ENCODE assay signal across 8 cellular contexts in the genomic region with DNA sequence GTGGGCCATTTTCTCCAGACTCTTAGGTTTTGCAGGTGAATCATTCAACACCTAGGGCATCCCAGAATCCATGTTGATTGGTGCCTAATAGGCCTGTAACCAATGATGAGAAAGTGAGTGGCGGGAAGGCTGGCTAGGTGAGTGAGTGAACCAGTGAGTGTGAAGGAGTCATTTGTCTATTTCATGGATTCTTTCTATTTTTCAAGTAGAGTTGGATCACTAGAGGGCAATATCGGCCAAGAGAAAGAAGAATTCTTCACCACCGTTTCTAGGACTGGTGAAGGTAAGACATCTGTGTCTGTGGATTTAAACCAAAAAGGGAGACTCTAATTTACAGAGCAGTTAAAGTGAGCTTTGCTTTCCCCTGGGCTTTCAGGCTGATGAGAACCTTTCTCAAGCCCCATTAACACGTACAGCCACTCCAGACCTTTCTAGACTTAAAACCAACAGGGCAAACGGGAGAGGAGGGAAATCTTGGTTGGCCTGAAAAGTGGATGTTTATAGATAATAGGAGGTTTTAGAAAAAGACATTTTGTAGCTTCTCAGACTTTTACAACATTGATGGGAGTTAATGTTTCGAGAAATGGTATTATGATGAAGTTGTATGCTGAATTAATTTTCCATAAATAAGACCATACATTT.
DNase-seq lines count a peak whose midpoint lies in the region; ATAC-seq, FAIRE-seq and TF ChIP-seq lines count a peak whose summit lies in the region.

No MANE protein-coding gene starts in this region.

- peak; percentile 72 for FAIRE-seq in A204.1 (lab: Jason Lieb, UNC)

- no peak overlapping the region for H3K27ac Mint-ChIP-seq in glutamatergic neuron (ENCODE audit: unreplicated experiment)
- H3K27ac Mint-ChIP-seq in stimulated activated memory B cell treated with anti-CD40 and anti-IgM and Interleukin-4, amounts not matched to agents 10 μg/mL and 1 μg/mL and 100 μg/mL, for 72 hours = no peak overlapping the region

- H3K4me1 Mint-ChIP-seq in glutamatergic neuron (ENCODE audit: low read depth, unreplicated experiment) = peaks cover 12% of the 10 kb centered on the region
- peaks cover 8% of the 10 kb centered on the region for H3K4me1 Mint-ChIP-seq in stimulated activated memory B cell treated with anti-CD40 and anti-IgM and Interleukin-4, amounts not matched to agents 10 μg/mL and 1 μg/mL and 100 μg/mL, for 72 hours

- H3K4me3 Mint-ChIP-seq in glutamatergic neuron (ENCODE audit: unreplicated experiment) = no peak overlapping the region
- no peak overlapping the region for H3K4me3 Mint-ChIP-seq in stimulated activated memory B cell treated with anti-CD40 and anti-IgM and Interleukin-4, amounts not matched to agents 10 μg/mL and 1 μg/mL and 100 μg/mL, for 72 hours

- ATAC-seq in stimulated activated memory B cell treated with anti-CD40 and anti-IgM and Interleukin-4, amounts not matched to agents 10 μg/mL and 1 μg/mL and 100 μg/mL, for 72 hours = peak; percentile 28
- no peak for ATAC-seq in GM18511 (IDR thresholded peaks at IDR 0.05; ENCODE audit: unreplicated experiment)

- H3K27me3 Mint-ChIP-seq in glutamatergic neuron (ENCODE audit: unreplicated experiment) = peaks cover 4% of the 10 kb centered on the region
- H3K27me3 Mint-ChIP-seq in stimulated activated memory B cell treated with anti-CD40 and anti-IgM and Interleukin-4, amounts not matched to agents 10 μg/mL and 1 μg/mL and 100 μg/mL, for 72 hours = no peaks in the 10 kb centered on the region

- peaks cover 5% of the 10 kb centered on the region for H3K9me3 Mint-ChIP-seq in glutamatergic neuron (ENCODE audit: unreplicated experiment)
- no peaks in the 10 kb centered on the region for H3K9me3 Mint-ChIP-seq in stimulated activated memory B cell treated with anti-CD40 and anti-IgM and Interleukin-4, amounts not matched to agents 10 μg/mL and 1 μg/mL and 100 μg/mL, for 72 hours

- H3K36me3 Mint-ChIP-seq in glutamatergic neuron (ENCODE audit: unreplicated experiment) = no peaks in the 10 kb centered on the region
- peaks cover 6% of the 10 kb centered on the region for H3K36me3 Mint-ChIP-seq in stimulated activated memory B cell treated with anti-CD40 and anti-IgM and Interleukin-4, amounts not matched to agents 10 μg/mL and 1 μg/mL and 100 μg/mL, for 72 hours

- TF ChIP-seq CTCF in glutamatergic neuron (IDR thresholded peaks at IDR 0.05; ENCODE audit: partially characterized antibody, unreplicated experiment) = peak; percentile 38

- DNase-seq in EL = peak; percentile 61
- DNase-seq in LHCN-M2 (ENCODE audit: low read depth) = peak; percentile 53
- peak; percentile 81 for DNase-seq in SW480 (ENCODE audit: low spot score)
- DNase-seq in glutamatergic neuron = no peak
- no peak for DNase-seq in NCI-H774 (lab: John Stamatoyannopoulos, UW)

Comparison
In these comparisons a context has a peak if more than half of its experiments do, and no peak if none do; other contexts are left out.
1. DNase-seq: peak in EL (single experiment), LHCN-M2 (single experiment) and SW480 (single experiment); none in glutamatergic neuron (single experiment) and NCI-H774 (single experiment).